In genomic region chr9:113807173-113808061, GRCh38 we compare ENCODE assay signal across 1 cellular context.
TF ChIP-seq lines count a peak whose summit lies in the region.

No MANE protein-coding gene starts in this region.

TF ChIP-seq in GM23338, 12 proteins besides CTCF, POLR2A, EP300 and RAD21 (continued from another document):
- TF ChIP-seq ZNF462 (CRISPR knock-in tag; IDR thresholded peaks at IDR 0.05) = no peak
